21 cellular contexts compared by ENCODE assay signal in the genomic region with DNA sequence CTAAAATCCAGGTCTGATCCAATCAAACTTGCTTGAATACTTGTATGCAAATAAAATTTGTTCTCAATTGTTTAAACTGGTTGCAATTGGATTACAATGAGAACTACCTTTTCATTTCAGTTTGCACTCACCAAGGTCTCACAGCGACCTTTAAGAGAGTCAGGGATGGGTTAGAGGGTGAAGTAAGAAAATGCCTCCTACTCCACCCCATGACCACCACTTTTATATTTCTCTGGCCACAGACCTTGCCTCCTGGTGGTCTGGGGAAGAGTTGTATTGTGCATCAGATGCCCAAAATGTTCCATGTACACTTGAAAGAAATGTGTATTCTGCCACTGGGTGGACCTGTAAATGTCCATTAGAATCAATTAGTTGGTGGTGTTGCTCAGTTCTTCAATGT. TPM values are rescaled to one million over a fixed set of nuclear protein-coding genes. Genes with fewer than 3 reads are reported as not detected.
"Had no signal": no experiment of that assay in that cellular context is flagged by ENCODE, and none has a peak within 500 bp of the region (broad histone marks: within the 10 kb centered on the region; RNA-seq: fewer than 3 reads in every experiment).

No MANE protein-coding gene starts in this region.

- H3K27me3 ChIP-seq: dorsolateral prefrontal cortex, esophagus muscularis mucosa, spleen, tibial artery, upper lobe of left lung, vagina had no signal

- H3K27ac Mint-ChIP-seq: naive thymus-derived CD8-positive, alpha-beta T cell; stimulated activated memory B cell treated with anti-CD40 and anti-IgM and Interleukin-4, amounts not matched to agents 10 μg/mL and 1 μg/mL and 100 μg/mL, for 72 hours; stimulated activated naive CD8-positive, alpha-beta T cell treated with anti-CD3 and anti-CD28 coated beads, Interleukin-15, Interleukin-2, amounts not matched to agents 100 ng/mL and 50 ng/mL, for 24 hours had no signal

- H3K4me1 Mint-ChIP-seq: naive thymus-derived CD8-positive, alpha-beta T cell; stimulated activated memory B cell treated with anti-CD40 and anti-IgM and Interleukin-4, amounts not matched to agents 10 μg/mL and 1 μg/mL and 100 μg/mL, for 72 hours had no signal

- H3K9me3 ChIP-seq: esophagus muscularis mucosa, mucosa of descending colon, neutrophil, spleen, tibial artery, upper lobe of left lung, vagina had no signal

- H3K27ac ChIP-seq: dorsolateral prefrontal cortex, esophagus muscularis mucosa, neutrophil, spleen, tibial artery, upper lobe of left lung, vagina had no signal

- H3K36me3 ChIP-seq: esophagus muscularis mucosa, neutrophil, spleen, tibial artery, upper lobe of left lung, vagina had no signal

- H3K9me3 Mint-ChIP-seq: stimulated activated memory B cell treated with anti-CD40 and anti-IgM and Interleukin-4, amounts not matched to agents 10 μg/mL and 1 μg/mL and 100 μg/mL, for 72 hours; stimulated activated naive CD8-positive, alpha-beta T cell treated with anti-CD3 and anti-CD28 coated beads, Interleukin-15, Interleukin-2, amounts not matched to agents 100 ng/mL and 50 ng/mL, for 24 hours had no signal

- DNase-seq: cortex of kidney; dorsolateral prefrontal cortex; effector CD8-positive, alpha-beta T cell; foreskin fibroblast; hippocampal formation; mucosa of descending colon; naive thymus-derived CD8-positive, alpha-beta T cell; posterior cingulate gyrus; spleen; stimulated activated CD4-positive, alpha-beta T cell treated with anti-CD3 and anti-CD28 coated beads, Interleukin-15, amount 100 ng/mL, for 24 hours; stimulated activated CD4-positive, alpha-beta T cell treated with anti-CD3 and anti-CD28 coated beads, Interleukin-1b, Interleukin-23, amount 100 ng/mL, for 48 hours; stimulated activated CD4-positive, alpha-beta T cell treated with anti-CD3 and anti-CD28 coated beads, Interleukin-4, amount 100 ng/mL, for 24 hours; tibial artery; upper lobe of left lung had no signal

- H3K36me3 Mint-ChIP-seq: naive thymus-derived CD8-positive, alpha-beta T cell had no signal

- ATAC-seq: left lobe of liver; mucosa of descending colon; naive thymus-derived CD8-positive, alpha-beta T cell; sciatic nerve; stimulated activated memory B cell treated with anti-CD40 and anti-IgM and Interleukin-4, amounts not matched to agents 10 μg/mL and 1 μg/mL and 100 μg/mL, for 72 hours had no signal

- H3K4me3 ChIP-seq: dorsolateral prefrontal cortex, esophagus muscularis mucosa, mucosa of descending colon, spleen, tibial artery, upper lobe of left lung, vagina had no signal

- H3K4me3 Mint-ChIP-seq: naive thymus-derived CD8-positive, alpha-beta T cell; stimulated activated memory B cell treated with anti-CD40 and anti-IgM and Interleukin-4, amounts not matched to agents 10 μg/mL and 1 μg/mL and 100 μg/mL, for 72 hours; stimulated activated naive CD8-positive, alpha-beta T cell treated with anti-CD3 and anti-CD28 coated beads, Interleukin-15, Interleukin-2, amounts not matched to agents 100 ng/mL and 50 ng/mL, for 24 hours had no signal

- H3K4me1 ChIP-seq: esophagus muscularis mucosa, spleen, tibial artery had no signal

RNA-seq across cellular contexts. Expression of a gene that starts 16.4 kb away (rescaled TPM):
- total RNA-seq: naive thymus-derived CD8-positive, alpha-beta T cell had no signal
- polyA plus RNA-seq: naive thymus-derived CD8-positive, alpha-beta T cell had no signal
